ENCODE assay signal across 8 cellular contexts in the genomic region with DNA sequence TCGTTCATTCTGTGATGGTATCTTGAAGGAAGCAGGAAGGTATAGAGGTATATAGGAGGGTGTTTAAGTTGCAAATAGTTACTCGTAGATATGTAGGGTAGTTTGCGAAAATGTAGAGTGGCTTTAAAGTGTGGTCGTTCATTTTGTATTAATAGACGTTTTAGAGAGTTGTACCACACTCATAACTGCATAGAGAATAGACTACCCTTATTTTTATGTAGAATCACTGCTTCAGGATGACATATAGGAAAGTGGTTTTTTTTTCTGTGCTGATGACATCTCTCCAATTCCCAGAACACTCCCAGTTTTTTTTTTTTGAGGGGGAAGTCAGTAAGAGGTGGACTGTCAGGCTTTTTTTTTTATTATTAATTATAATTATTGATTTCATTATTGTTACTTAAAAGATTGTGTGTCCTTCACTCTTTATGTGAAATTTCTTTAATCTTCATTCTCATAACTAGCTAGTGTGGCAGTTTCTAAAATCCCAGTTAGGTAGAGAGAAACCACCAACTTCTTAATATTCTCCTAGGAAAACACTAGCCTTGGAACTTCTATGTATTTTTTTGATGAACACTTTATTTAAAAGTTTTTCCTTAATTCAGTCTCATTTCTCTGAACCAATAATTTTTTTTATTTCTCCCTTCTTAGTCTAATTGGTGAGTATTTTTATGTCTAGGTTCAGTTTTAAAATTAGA. TPM values are rescaled to one million over a fixed set of nuclear protein-coding genes. Genes with fewer than 3 reads are reported as not detected.
DNase-seq lines count a peak whose midpoint lies in the region; ATAC-seq and TF ChIP-seq lines count a peak whose summit lies in the region.

No MANE protein-coding gene starts in this region.

- H3K36me3 Mint-ChIP-seq in H9 (ENCODE audit: insufficient read depth in 1 of 3, low read depth in 3 of 3), result peaks cover 0 to 21% (median 2%) of the 10 kb centered on the region in 3 experiments; a peak in 3 of 7 replicates

- no peak overlapping the region for H2AK5ac ChIP-seq in H9 (ENCODE audit: insufficient read length, low read length)

- no peak for TF ChIP-seq CTCF in H9 (conservative IDR thresholded peaks at IDR 0.05)
- no peak for TF ChIP-seq CTCF in WI38 (IDR thresholded peaks at IDR 0.05; ENCODE audit: low read depth, low read length)

- H3K23ac ChIP-seq in H9 (ENCODE audit: insufficient read length, low read depth, low read length), result no peak overlapping the region

- no peaks in the 10 kb centered on the region for H3K27me3 Mint-ChIP-seq in H9 (ENCODE audit: low read depth)

- no peak overlapping the region for H3K18ac ChIP-seq in H9 (ENCODE audit: insufficient read length, low read depth, low read length)

- peak overlapping the region; percentile 54 for H3T11ph ChIP-seq in H9 (ENCODE audit: low read length)

- no peak overlapping the region for H3K4ac ChIP-seq in H9 (ENCODE audit: low read depth, low read length)

- DNase-seq in H9 (no peak), glomerular visceral epithelial cell (ENCODE audit: extremely low spot score) (peak; percentile 31), NCI-H226 (no peak)

- H2BK15ac ChIP-seq in H9 (ENCODE audit: low read depth, low read length), result no peak overlapping the region

- no peak overlapping the region for H2BK20ac ChIP-seq in H9 (ENCODE audit: low read depth, low read length, poor library complexity, severe bottlenecking)

- no peak overlapping the region for H4K8ac ChIP-seq in H9 (replicated peaks; ENCODE audit: insufficient read length, low read depth, low read length)

- peak overlapping the region in 2 of 3 experiments; percentile 90 to 97; a peak in 4 of 7 replicates for H3K27ac Mint-ChIP-seq in H9

- H3K23me2 ChIP-seq in H9 (ENCODE audit: insufficient read length, low read depth, low read length, poor library complexity, severe bottlenecking), result peaks cover 5% of the 10 kb centered on the region

- peak overlapping the region; percentile 92 to 95 for H3K4me3 Mint-ChIP-seq in H9

- peak overlapping the region; percentile 69 for H2BK120ac ChIP-seq in H9 (ENCODE audit: low read depth, low read length, poor library complexity, severe bottlenecking)

- H3K79me2 ChIP-seq in H9 (ENCODE audit: insufficient read depth, low read length), result peaks cover 14% of the 10 kb centered on the region; the same call in 1 of the 2 replicates

- ATAC-seq in GM18858 (IDR thresholded peaks at IDR 0.05; ENCODE audit: unreplicated experiment) (no peak), GM19324 (IDR thresholded peaks at IDR 0.05; ENCODE audit: low FRiP score, unreplicated experiment) (no peak), GM19452 (IDR thresholded peaks at IDR 0.05; ENCODE audit: unreplicated experiment) (no peak)

- H3K27me3 ChIP-seq in H9 (ENCODE audit: insufficient read depth, low read length), result no peaks in the 10 kb centered on the region

- H3K4me3 ChIP-seq in WI38 (ENCODE audit: low read depth, low read length) (peak overlapping the region; percentile 91), skin epidermis (peak overlapping the region; percentile 71 to 100 (median 85))

- no peak overlapping the region for H4K91ac ChIP-seq in H9 (ENCODE audit: insufficient read length, low read depth, low read length)

- H4K20me1 ChIP-seq in H9 (ENCODE audit: control insufficient read depth, insufficient read depth, insufficient read length), result no peaks in the 10 kb centered on the region

- peak overlapping the region; percentile 95 for H3K4me2 ChIP-seq in H9 (ENCODE audit: insufficient read depth, insufficient read length, low read length)

- H3K9me3 Mint-ChIP-seq in H9, result no peaks in the 10 kb centered on the region

- no peak overlapping the region for H2BK12ac ChIP-seq in H9 (ENCODE audit: insufficient read length, low read depth, low read length)

- H3K9me3 ChIP-seq in H9 (ENCODE audit: control insufficient read depth, low read depth, low read length), result no peaks in the 10 kb centered on the region

- H3K9ac ChIP-seq in H9 (ENCODE audit: extremely low read depth, insufficient read length, low read length), result peak overlapping the region; percentile 60

- no peak overlapping the region for H2BK5ac ChIP-seq in H9 (ENCODE audit: insufficient read length, low read length)

- H2AFZ ChIP-seq in H9 (ENCODE audit: low read length), result no peak overlapping the region

- H3K14ac ChIP-seq in H9 (ENCODE audit: insufficient read depth, low read length), result no peak overlapping the region

- peaks cover 71 to 76% of the 10 kb centered on the region in 2 experiments for H3K4me1 Mint-ChIP-seq in H9

- H3K4me1 ChIP-seq in H9 (ENCODE audit: insufficient read depth, low read length), result peaks cover 2% of the 10 kb centered on the region

- no CpG with 5 or more reads among the region's 5 CpGs for WGBS in H9 (ENCODE audit: extremely low coverage, insufficient read length, low lambda C conversion rate)

- H3K56ac ChIP-seq in H9 (ENCODE audit: insufficient read length, low read depth, low read length), result no peak overlapping the region

- peaks cover 3% of the 10 kb centered on the region for H3K79me1 ChIP-seq in H9 (ENCODE audit: insufficient read depth, low read depth, low read length, poor library complexity, severe bottlenecking)

- no peak overlapping the region for H4K5ac ChIP-seq in H9 (ENCODE audit: insufficient read length, low read depth, low read length)

- H3K27ac ChIP-seq in H9 (ENCODE audit: insufficient read length, low read depth, low read length) (no peak overlapping the region), skin epidermis (peak overlapping the region in 20 of 21 experiments; percentile 96 to 100 (median 100))

RNA-seq across cellular contexts. Expression of gene ACTR3, which starts 1.5 kb away (rescaled TPM):
- 180 and 183 TPM in 2 replicates for total RNA-seq in H9 (2021)
